Comparison of ENCODE assay signal across 28 cellular contexts in genomic region chr20:19371112-19371511, GRCh38.
"Had no signal": no experiment of that assay in that cellular context is flagged by ENCODE, and none has a peak within 500 bp of the region (broad histone marks: within the 10 kb centered on the region; RNA-seq: fewer than 3 reads in every experiment).

No MANE protein-coding gene starts in this region.

- H3K27ac ChIP-seq: stomach, suprapubic skin, testis, thoracic aorta, tibial artery, tibial nerve, transverse colon, upper lobe of left lung, upper lobe of right lung, uterus, vagina had no signal

- H3K4me3 Mint-ChIP-seq: stimulated activated effector memory CD8-positive, alpha-beta T cell treated with anti-CD3 and anti-CD28 coated beads, Interleukin-12 subunit alpha, Interleukin-12 subunit beta, amount 100 ng/mL, for 72 hours; stimulated activated memory B cell treated with anti-CD40 and anti-IgM and Interleukin-4, amounts not matched to agents 10 μg/mL and 1 μg/mL and 100 μg/mL, for 72 hours; stimulated activated naive B cell treated with anti-CD40 and anti-IgM and Interleukin-4, amounts not matched to agents 10 μg/mL and 1 μg/mL and 100 μg/mL, for 72 hours; stimulated activated naive CD8-positive, alpha-beta T cell treated with anti-CD3 and anti-CD28 coated beads, Interleukin-15, amount 100 ng/mL, for 72 hours; stimulated activated naive CD8-positive, alpha-beta T cell treated with anti-CD3 and anti-CD28 coated beads, Interleukin-15, Interleukin-2, amounts not matched to agents 100 ng/mL and 50 ng/mL, for 24 hours; type B pancreatic cell had no signal

- H3K4me3 ChIP-seq: stomach, suprapubic skin, testis, thoracic aorta, thyroid gland, tibial artery, tibial nerve, transverse colon, upper lobe of left lung, upper lobe of right lung, uterus, vagina had no signal

- H3K27me3 ChIP-seq: stomach, suprapubic skin, testis, thyroid gland, tibial artery, tibial nerve, transverse colon, upper lobe of left lung, upper lobe of right lung, uterus, vagina had no signal

- H3K4me1 ChIP-seq: stomach, suprapubic skin, testis, tibial nerve, transverse colon, upper lobe of left lung, upper lobe of right lung, uterus, vagina had no signal

- H3K4me1 Mint-ChIP-seq: stimulated activated effector memory CD8-positive, alpha-beta T cell treated with anti-CD3 and anti-CD28 coated beads, Interleukin-12 subunit alpha, Interleukin-12 subunit beta, amount 100 ng/mL, for 72 hours; stimulated activated memory B cell treated with anti-CD40 and anti-IgM and Interleukin-4, amounts not matched to agents 10 μg/mL and 1 μg/mL and 100 μg/mL, for 72 hours; stimulated activated naive B cell treated with anti-CD40 and anti-IgM and Interleukin-4, amounts not matched to agents 10 μg/mL and 1 μg/mL and 100 μg/mL, for 72 hours; stimulated activated naive CD8-positive, alpha-beta T cell treated with anti-CD3 and anti-CD28 coated beads, Interleukin-15, amount 100 ng/mL, for 72 hours had no signal

- H3K9me3 ChIP-seq: stomach, suprapubic skin, testis, thoracic aorta, thyroid gland, tibial artery, tibial nerve, transverse colon, upper lobe of left lung, upper lobe of right lung, uterus, vagina had no signal

- H3K27ac Mint-ChIP-seq: stimulated activated effector memory CD8-positive, alpha-beta T cell treated with anti-CD3 and anti-CD28 coated beads, Interleukin-12 subunit alpha, Interleukin-12 subunit beta, amount 100 ng/mL, for 72 hours; stimulated activated memory B cell treated with anti-CD40 and anti-IgM and Interleukin-4, amounts not matched to agents 10 μg/mL and 1 μg/mL and 100 μg/mL, for 72 hours; stimulated activated naive B cell treated with anti-CD40 and anti-IgM and Interleukin-4, amounts not matched to agents 10 μg/mL and 1 μg/mL and 100 μg/mL, for 72 hours; stimulated activated naive CD8-positive, alpha-beta T cell treated with anti-CD3 and anti-CD28 coated beads, Interleukin-15, amount 100 ng/mL, for 72 hours; stimulated activated naive CD8-positive, alpha-beta T cell treated with anti-CD3 and anti-CD28 coated beads, Interleukin-15, Interleukin-2, amounts not matched to agents 100 ng/mL and 50 ng/mL, for 24 hours; type B pancreatic cell had no signal

- DNase-seq: stimulated activated CD4-positive, alpha-beta T cell treated with anti-CD3 and anti-CD28 coated beads, Interleukin-2, amount 100 ng/mL, for 48 hours; stimulated activated CD4-positive, alpha-beta T cell treated with anti-CD3 and anti-CD28 coated beads, Interleukin-4, amount 100 ng/mL, for 1 hour; stimulated activated CD4-positive, alpha-beta T cell treated with anti-CD3 and anti-CD28 coated beads, Interleukin-4, amount 100 ng/mL, for 24 hours; stimulated activated CD4-positive, alpha-beta T cell treated with anti-CD3 and anti-CD28 coated beads, Interleukin-4, amount 100 ng/mL, for 4 hours; stimulated activated CD8-positive, alpha-beta memory T cell treated with anti-CD3 and anti-CD28 coated beads, Interleukin-4, amount 100 ng/mL, for 48 hours; stimulated activated naive B cell treated with anti-CD40 and anti-IgM and Interleukin-4, amounts not matched to agents 10 μg/mL and 1 μg/mL and 100 μg/mL, for 72 hours; stimulated activated naive CD4-positive, alpha-beta T cell; stimulated activated naive CD4-positive, alpha-beta T cell treated with Interleukin-2 at 50 U/mL for 16 hours; stimulated activated naive CD8-positive, alpha-beta T cell treated with anti-CD3 and anti-CD28 coated beads, Interleukin-15, amount 100 ng/mL, for 72 hours; stimulated activated naive CD8-positive, alpha-beta T cell treated with anti-CD3 and anti-CD28 coated beads, Interleukin-15, Interleukin-2, amounts not matched to agents 100 U/mL and 50 U/mL, for 24 hours; stomach; substantia nigra; testis; tibial artery; transverse colon; trophoblast cell; upper lobe of left lung; upper lobe of right lung; uterus had no signal

- H3K27me3 Mint-ChIP-seq: type B pancreatic cell had no signal

- H3K36me3 ChIP-seq: stomach, suprapubic skin, thoracic aorta, thyroid gland, tibial artery, tibial nerve, transverse colon, upper lobe of left lung, upper lobe of right lung, uterus, vagina had no signal

- H3K36me3 Mint-ChIP-seq: stimulated activated effector memory CD8-positive, alpha-beta T cell treated with anti-CD3 and anti-CD28 coated beads, Interleukin-12 subunit alpha, Interleukin-12 subunit beta, amount 100 ng/mL, for 72 hours; stimulated activated memory B cell treated with anti-CD40 and anti-IgM and Interleukin-4, amounts not matched to agents 10 μg/mL and 1 μg/mL and 100 μg/mL, for 72 hours; stimulated activated naive B cell treated with anti-CD40 and anti-IgM and Interleukin-4, amounts not matched to agents 10 μg/mL and 1 μg/mL and 100 μg/mL, for 72 hours had no signal

- H3K9me3 Mint-ChIP-seq: stimulated activated effector memory CD8-positive, alpha-beta T cell treated with anti-CD3 and anti-CD28 coated beads, Interleukin-12 subunit alpha, Interleukin-12 subunit beta, amount 100 ng/mL, for 72 hours; stimulated activated naive B cell treated with anti-CD40 and anti-IgM and Interleukin-4, amounts not matched to agents 10 μg/mL and 1 μg/mL and 100 μg/mL, for 72 hours; stimulated activated naive CD8-positive, alpha-beta T cell treated with anti-CD3 and anti-CD28 coated beads, Interleukin-15, Interleukin-2, amounts not matched to agents 100 ng/mL and 50 ng/mL, for 24 hours had no signal

- ATAC-seq: stimulated activated effector memory CD8-positive, alpha-beta T cell treated with anti-CD3 and anti-CD28 coated beads, Interleukin-12 subunit alpha, Interleukin-12 subunit beta, amount 100 ng/mL, for 72 hours; stimulated activated memory B cell treated with anti-CD40 and anti-IgM and Interleukin-4, amounts not matched to agents 10 μg/mL and 1 μg/mL and 100 μg/mL, for 72 hours; stimulated activated naive B cell treated with anti-CD40 and anti-IgM and Interleukin-4, amounts not matched to agents 10 μg/mL and 1 μg/mL and 100 μg/mL, for 72 hours; stimulated activated naive CD8-positive, alpha-beta T cell treated with anti-CD3 and anti-CD28 coated beads, Interleukin-15, amount 100 ng/mL, for 72 hours; stimulated activated naive CD8-positive, alpha-beta T cell treated with anti-CD3 and anti-CD28 coated beads, Interleukin-15, Interleukin-2, amounts not matched to agents 100 U/mL and 50 U/mL, for 24 hours; upper lobe of right lung had no signal
